ENCODE assay signal across 2 cellular contexts in genomic region chr19:48415395-48415794, GRCh38.
TF ChIP-seq lines count a peak whose summit lies in the region.

No MANE protein-coding gene starts in this region.

TF ChIP-seq in A549, 52 proteins besides CTCF, POLR2A, EP300 and RAD21:
- TF ChIP-seq PHF8 (IDR thresholded peaks at IDR 0.05; ENCODE audit: borderline replicate concordance, low read depth) = no peak
- no peak for TF ChIP-seq HDAC2 (IDR thresholded peaks at IDR 0.05)
- TF ChIP-seq EHMT2 (IDR thresholded peaks at IDR 0.05; ENCODE audit: low read depth) = no peak
- no peak for TF ChIP-seq CHD2 (IDR thresholded peaks at IDR 0.05; ENCODE audit: low read length, partially characterized antibody)
- TF ChIP-seq ZC3H11A (IDR thresholded peaks at IDR 0.05) = no peak
- TF ChIP-seq SREBF2 (IDR thresholded peaks at IDR 0.05) = no peak
- TF ChIP-seq ZNF302 (CRISPR knock-in tag; IDR thresholded peaks at IDR 0.05) = no peak
- no peak for TF ChIP-seq MAX (IDR thresholded peaks at IDR 0.05)
- TF ChIP-seq CEBPB (IDR thresholded peaks at IDR 0.05) = no peak
- no peak for TF ChIP-seq HOXA7 (CRISPR knock-in tag; IDR thresholded peaks at IDR 0.05)
- TF ChIP-seq ZFP36 (IDR thresholded peaks at IDR 0.05; ENCODE audit: borderline replicate concordance, partially characterized antibody) = no peak
- TF ChIP-seq BCL3 (IDR thresholded peaks at IDR 0.05) = no peak
- TF ChIP-seq CBX8 (IDR thresholded peaks at IDR 0.05) = no peak
- TF ChIP-seq CBX2 (IDR thresholded peaks at IDR 0.05; ENCODE audit: borderline replicate concordance, low read depth) = no peak
- TF ChIP-seq FOXS1 (CRISPR knock-in tag; IDR thresholded peaks at IDR 0.05) = no peak
- TF ChIP-seq KDM5A (IDR thresholded peaks at IDR 0.05) = no peak
- no peak for TF ChIP-seq JUNB (IDR thresholded peaks at IDR 0.05)
- TF ChIP-seq POLR2AphosphoS2 (conservative IDR thresholded peaks at IDR 0.05; ENCODE audit: low read length) = no peak

TF ChIP-seq in GM12878, 131 proteins besides CTCF, POLR2A, EP300 and RAD21:
- TF ChIP-seq HDGF (IDR thresholded peaks at IDR 0.05) (no peak), SREBF2 (IDR thresholded peaks at IDR 0.05; ENCODE audit: low read length) (no peak)
- TF ChIP-seq, protein P1, sequence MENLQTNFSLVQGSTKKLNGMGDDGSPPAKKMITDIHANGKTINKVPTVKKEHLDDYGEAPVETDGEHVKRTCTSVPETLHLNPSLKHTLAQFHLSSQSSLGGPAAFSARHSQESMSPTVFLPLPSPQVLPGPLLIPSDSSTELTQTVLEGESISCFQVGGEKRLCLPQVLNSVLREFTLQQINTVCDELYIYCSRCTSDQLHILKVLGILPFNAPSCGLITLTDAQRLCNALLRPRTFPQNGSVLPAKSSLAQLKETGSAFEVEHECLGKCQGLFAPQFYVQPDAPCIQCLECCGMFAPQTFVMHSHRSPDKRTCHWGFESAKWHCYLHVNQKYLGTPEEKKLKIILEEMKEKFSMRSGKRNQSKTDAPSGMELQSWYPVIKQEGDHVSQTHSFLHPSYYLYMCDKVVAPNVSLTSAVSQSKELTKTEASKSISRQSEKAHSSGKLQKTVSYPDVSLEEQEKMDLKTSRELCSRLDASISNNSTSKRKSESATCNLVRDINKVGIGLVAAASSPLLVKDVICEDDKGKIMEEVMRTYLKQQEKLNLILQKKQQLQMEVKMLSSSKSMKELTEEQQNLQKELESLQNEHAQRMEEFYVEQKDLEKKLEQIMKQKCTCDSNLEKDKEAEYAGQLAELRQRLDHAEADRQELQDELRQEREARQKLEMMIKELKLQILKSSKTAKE (IDR thresholded peaks at IDR 0.05; ENCODE audit: low read depth, poor library complexity, severe bottlenecking) = no peak
TF ChIP-seq in GM12878: peak in this region for 0.
